24 cellular contexts compared by ENCODE assay signal in the genomic region with DNA sequence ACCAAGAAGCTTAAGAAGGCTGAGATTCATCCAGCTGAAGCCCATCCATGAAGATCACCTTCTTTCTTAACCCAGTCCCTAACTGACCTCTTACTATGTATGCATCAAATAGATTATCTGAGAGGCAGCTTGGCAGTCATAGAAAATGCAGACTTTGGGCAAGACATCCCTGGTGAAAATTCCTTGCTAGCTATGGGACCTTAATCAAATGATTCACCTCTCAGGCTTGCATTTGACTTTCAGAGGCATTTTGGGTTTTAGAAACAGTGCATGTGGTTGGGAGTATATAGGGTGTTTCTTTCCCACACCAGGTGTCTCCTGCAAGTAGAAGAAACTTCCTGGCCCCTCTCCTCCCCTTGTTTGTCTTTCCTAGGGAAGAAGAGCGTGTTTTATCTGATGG.
"Had no signal": no experiment of that assay in that cellular context is flagged by ENCODE, and none has a peak within 500 bp of the region (broad histone marks: within the 10 kb centered on the region; RNA-seq: fewer than 3 reads in every experiment).

No MANE protein-coding gene starts in this region.

- H3K36me3 ChIP-seq: cardiac muscle cell, neural progenitor cell, right lobe of liver, stomach, tibial artery had no signal

- H3K4me1 ChIP-seq: neural progenitor cell, right lobe of liver, stomach, tibial artery had no signal

- H3K4me2 ChIP-seq: neural progenitor cell had no signal

- H3K9ac ChIP-seq: neural progenitor cell had no signal

- DNase-seq: activated B cell treated with CpG ODN at 0.5 μM for 24 hours; activated CD4-positive, alpha-beta T cell treated with anti-CD3 and anti-CD28 coated beads, Interleukin-2, amount 50 U/mL, for 1 hour; activated CD8-positive, alpha-beta T cell treated with anti-CD3 and anti-CD28 coated beads for 36 hours; activated gamma-delta T cell treated with Interleukin-2 at 50 U/mL for 16 hours; activated naive CD4-positive, alpha-beta T cell treated with anti-CD3 and anti-CD28 coated beads, Interleukin-2, amount 50 U/mL, for 16 hours; activated T-cell treated with anti-CD3 and anti-CD28 coated beads, Interleukin-2, amount 50 U/mL, for 4 hours; cerebellar nuclear complex; dorsolateral prefrontal cortex; effector memory CD4-positive, alpha-beta T cell; glutamatergic neuron; islet precursor cell; left colon; natural killer cell; right lobe of liver; stimulated activated CD4-positive, alpha-beta T cell treated with anti-CD3 and anti-CD28 coated beads, Interleukin-4, amount 100 ng/mL, for 24 hours; stimulated activated CD8-positive, alpha-beta memory T cell treated with anti-CD3 and anti-CD28 coated beads, Interleukin-4, amount 100 ng/mL, for 48 hours; stomach; SW 1271; T-helper 17 cell; tibial artery had no signal

- H3K27ac ChIP-seq: cardiac muscle cell, coronary artery, dorsolateral prefrontal cortex, neural progenitor cell, right lobe of liver, skin epidermis, stomach, tibial artery had no signal

- H3K27me3 ChIP-seq: cardiac muscle cell, neural progenitor cell, right lobe of liver, tibial artery had no signal

- H3K4me3 ChIP-seq: cardiac muscle cell, coronary artery, dorsolateral prefrontal cortex, neural progenitor cell, right lobe of liver, skin epidermis, stomach, tibial artery had no signal
